In genomic region chr2:235050992-235051351, GRCh38 we compare ENCODE assay signal across 9 cellular contexts.
DNase-seq lines count a peak whose midpoint lies in the region; ATAC-seq and TF ChIP-seq lines count a peak whose summit lies in the region.
"Had no signal": no experiment of that assay in that cellular context is flagged by ENCODE, and none has a peak within 500 bp of the region (broad histone marks: within the 10 kb centered on the region; RNA-seq: fewer than 3 reads in every experiment).

No MANE protein-coding gene starts in this region.

- H3K27me3 ChIP-seq in CD4-positive, CD25-positive, alpha-beta regulatory T cell (ENCODE audit: control insufficient read depth, insufficient read depth, low read length) = no peaks in the 10 kb centered on the region

- no peak overlapping the region for H3K4me3 Mint-ChIP-seq in CD4-positive, CD25-positive, alpha-beta regulatory T cell
- no peak overlapping the region for H3K4me3 Mint-ChIP-seq in nephron

- no peak overlapping the region for H3K27ac Mint-ChIP-seq in CD4-positive, CD25-positive, alpha-beta regulatory T cell
- peak overlapping the region in 2 of 3 experiments; percentile 66 to 80 for H3K27ac Mint-ChIP-seq in nephron

- H3K27ac ChIP-seq in CD4-positive, CD25-positive, alpha-beta regulatory T cell (ENCODE audit: insufficient read depth, low read length, poor library complexity, severe bottlenecking) = no peak overlapping the region

- no peaks in the 10 kb centered on the region for H3K9me3 ChIP-seq in CD4-positive, CD25-positive, alpha-beta regulatory T cell (ENCODE audit: control insufficient read depth in 2 of 2, low read length in 2 of 2)
- H3K9me3 ChIP-seq: HAP-1 had no signal

- H3K27me3 Mint-ChIP-seq in CD4-positive, CD25-positive, alpha-beta regulatory T cell = no peaks in the 10 kb centered on the region
- H3K27me3 Mint-ChIP-seq in nephron (ENCODE audit: low read depth) = peaks cover 3% of the 10 kb centered on the region

- peaks cover 0 to 4% (median 0%) of the 10 kb centered on the region in 7 donors for H3K9me3 Mint-ChIP-seq in CD4-positive, CD25-positive, alpha-beta regulatory T cell
- H3K9me3 Mint-ChIP-seq in nephron = no peaks in the 10 kb centered on the region

- peak; percentile 17 to 28 for ATAC-seq in CD4-positive, CD25-positive, alpha-beta regulatory T cell (ENCODE audit: low read depth in 2 of 2)
- peak; percentile 89 for ATAC-seq in SK-N-SH treated with all-trans-retinoic acid at 6 μM for 48 hours
- ATAC-seq in GM21526 (IDR thresholded peaks at IDR 0.05; ENCODE audit: low FRiP score, unreplicated experiment) = no peak
- no peak for ATAC-seq in GM18511 (IDR thresholded peaks at IDR 0.05; ENCODE audit: unreplicated experiment)

- no peak for DNase-seq in CD4-positive, CD25-positive, alpha-beta regulatory T cell
- DNase-seq in NAMALWA (ENCODE audit: low spot score) (peak; percentile 5), foreskin fibroblast (peak; percentile 96 to 97)
- no peak for DNase-seq in activated CD4-positive, alpha-beta T cell treated with anti-CD3 and anti-CD28 coated beads, Interleukin-2, amount 50 U/mL, for 4 hours

- no peaks in the 10 kb centered on the region for H3K4me1 ChIP-seq in CD4-positive, CD25-positive, alpha-beta regulatory T cell (ENCODE audit: control insufficient read depth, insufficient read depth, low read length, poor library complexity, severe bottlenecking)
- H3K4me1 ChIP-seq: HAP-1 had no signal

- H3K4me1 Mint-ChIP-seq in CD4-positive, CD25-positive, alpha-beta regulatory T cell = peaks cover 0 to 2% (median 0%) of the 10 kb centered on the region in 4 donors
- peaks cover 51% of the 10 kb centered on the region for H3K4me1 Mint-ChIP-seq in nephron

- H3K36me3 ChIP-seq in CD4-positive, CD25-positive, alpha-beta regulatory T cell (ENCODE audit: control insufficient read depth, insufficient read depth, low read length) = no peaks in the 10 kb centered on the region

- H3K4me3 ChIP-seq in CD4-positive, CD25-positive, alpha-beta regulatory T cell (ENCODE audit: low read depth, low read length) = no peak overlapping the region
- H3K4me3 ChIP-seq in foreskin fibroblast (ENCODE audit: low read depth in 1 of 2, low read length in 2 of 2) = no peak overlapping the region
- H3K4me3 ChIP-seq: HAP-1 had no signal

- H3K36me3 Mint-ChIP-seq in CD4-positive, CD25-positive, alpha-beta regulatory T cell = no peaks in the 10 kb centered on the region
- H3K36me3 Mint-ChIP-seq in nephron (ENCODE audit: low read depth) = peaks cover 57% of the 10 kb centered on the region

- TF ChIP-seq CTCF in foreskin fibroblast (IDR thresholded peaks at IDR 0.05; ENCODE audit: low read depth, low read length) = no peak
- no peak for TF ChIP-seq CTCF in nephron (IDR thresholded peaks at IDR 0.05; ENCODE audit: unreplicated experiment in 3 of 3)

TF ChIP-seq in SK-N-SH treated with all-trans-retinoic acid at 6 μM for 48 hours, 23 proteins besides CTCF, POLR2A, EP300 and RAD21 (continues in another document):
- peak; percentile 78; the same call in 1 of the 2 replicates for TF ChIP-seq TCF4 (CRISPR knock-in tag; IDR thresholded peaks at IDR 0.05; ENCODE audit: borderline replicate concordance)
- TF ChIP-seq GLIS3 (CRISPR knock-in tag; IDR thresholded peaks at IDR 0.05) = peak; percentile 83
- TF ChIP-seq ZFP30 (CRISPR knock-in tag; IDR thresholded peaks at IDR 0.05) = peak; percentile 73; the same call in 1 of the 2 replicates
- peak; percentile 94; the same call in 1 of the 2 replicates for TF ChIP-seq CREB5 (CRISPR knock-in tag; IDR thresholded peaks at IDR 0.05; ENCODE audit: low read depth)
- no peak for TF ChIP-seq ESRRG (CRISPR knock-in tag; IDR thresholded peaks at IDR 0.05)
- no peak for TF ChIP-seq ZC3H10 (CRISPR knock-in tag; IDR thresholded peaks at IDR 0.05)
- TF ChIP-seq ZNF8 (CRISPR knock-in tag; IDR thresholded peaks at IDR 0.05) = peak; percentile 46; the same call in 1 of the 2 replicates
- peak; percentile 95 for TF ChIP-seq PPARA (CRISPR knock-in tag; IDR thresholded peaks at IDR 0.05; ENCODE audit: borderline replicate concordance)
- TF ChIP-seq SNAI2 (CRISPR knock-in tag; IDR thresholded peaks at IDR 0.05) = peak; percentile 90
- TF ChIP-seq CSDC2 (CRISPR knock-in tag; IDR thresholded peaks at IDR 0.05) = peak; percentile 95
- TF ChIP-seq TSHZ2 (CRISPR knock-in tag; IDR thresholded peaks at IDR 0.05) = peak; percentile 95
- TF ChIP-seq RARB (CRISPR knock-in tag; IDR thresholded peaks at IDR 0.05) = no peak
- TF ChIP-seq BACH2 (CRISPR knock-in tag; IDR thresholded peaks at IDR 0.05; ENCODE audit: borderline replicate concordance) = peak; percentile 92
- TF ChIP-seq TOX (CRISPR knock-in tag; IDR thresholded peaks at IDR 0.05; ENCODE audit: borderline replicate concordance) = no peak
- peak; percentile 75 for TF ChIP-seq ISL1 (CRISPR knock-in tag; IDR thresholded peaks at IDR 0.05)
- 0 out of 2 replicates have a peak, but pooled peaks have one; percentile 12 for TF ChIP-seq CSRNP3 (CRISPR knock-in tag; IDR thresholded peaks at IDR 0.05)
- peak; percentile 90 for TF ChIP-seq ZNF565 (CRISPR knock-in tag; conservative IDR thresholded peaks at IDR 0.05; ENCODE audit: low read depth)
- TF ChIP-seq ZFP3 (CRISPR knock-in tag; IDR thresholded peaks at IDR 0.05) = peak; percentile 88
- TF ChIP-seq POU6F1 (CRISPR knock-in tag; IDR thresholded peaks at IDR 0.05; ENCODE audit: borderline replicate concordance, low read depth) = no peak

Comparison
In these comparisons a context has a peak if more than half of its experiments do, and no peak if none do; other contexts are left out.
1. ATAC-seq: peak in CD4-positive, CD25-positive, alpha-beta regulatory T cell (2 of 2) and SK-N-SH treated with all-trans-retinoic acid at 6 μM for 48 hours (single experiment); none in GM21526 (single experiment) and GM18511 (single experiment).
2. DNase-seq: peak in NAMALWA (single experiment) and foreskin fibroblast (2 of 2); none in CD4-positive, CD25-positive, alpha-beta regulatory T cell (0 of 3) and activated CD4-positive, alpha-beta T cell treated with anti-CD3 and anti-CD28 coated beads, Interleukin-2, amount 50 U/mL, for 4 hours (0 of 2).
3. H3K27ac Mint-ChIP-seq: peak in nephron (2 of 3); none in CD4-positive, CD25-positive, alpha-beta regulatory T cell (0 of 3).